Comparison of ENCODE assay signal across 1 cellular context in genomic region chr19:11374449-11375142, GRCh38.
TF ChIP-seq lines count a peak whose summit lies in the region.

Gene SWSAP1, plus strand, starts transcription at chr19:11374666. Its CDS starts 15 bp downstream, at chr19:11374681.

TF ChIP-seq in HEK293, 187 proteins besides CTCF, POLR2A, EP300 and RAD21 (continued from another document and continues in another):
- TF ChIP-seq PRDM1 (tag by site-specific recombination; IDR thresholded peaks at IDR 0.05) (no peak), KLF8 (tag by site-specific recombination; IDR thresholded peaks at IDR 0.05) (peak; percentile 82; the same call in 1 of the 2 replicates), ZFP37 (tag by site-specific recombination; IDR thresholded peaks at IDR 0.05) (no peak), EGR2 (tag by site-specific recombination; IDR thresholded peaks at IDR 0.05; ENCODE audit: low read depth) (no peak), ZNF214 (tag by site-specific recombination; IDR thresholded peaks at IDR 0.05; ENCODE audit: borderline replicate concordance) (no peak), ZIC2 (tag by site-specific recombination; IDR thresholded peaks at IDR 0.05) (0 out of 2 replicates have a peak, but pooled peaks have one; percentile 12), ZNF138 (tag by site-specific recombination; IDR thresholded peaks at IDR 0.05; ENCODE audit: borderline replicate concordance) (no peak), YY2 (tag by site-specific recombination; IDR thresholded peaks at IDR 0.05) (peak; percentile 84), ZNF280D (tag by site-specific recombination; IDR thresholded peaks at IDR 0.05) (no peak), ZNF311 (tag by site-specific recombination; IDR thresholded peaks at IDR 0.05; ENCODE audit: borderline replicate concordance) (no peak), ZXDB (tag by site-specific recombination; IDR thresholded peaks at IDR 0.05) (peak; percentile 99), ZNF221 (tag by site-specific recombination; IDR thresholded peaks at IDR 0.05; ENCODE audit: borderline replicate concordance) (no peak), ZNF132 (tag by site-specific recombination; IDR thresholded peaks at IDR 0.05; ENCODE audit: borderline replicate concordance) (no peak), ZNF549 (tag by site-specific recombination; IDR thresholded peaks at IDR 0.05) (no peak), KLF16 (tag by site-specific recombination; IDR thresholded peaks at IDR 0.05) (peak; percentile 31; the same call in 1 of the 2 replicates), BCL11B (tag by site-specific recombination; IDR thresholded peaks at IDR 0.05; ENCODE audit: low read depth) (no peak), PBX3 (CRISPR knock-in tag; IDR thresholded peaks at IDR 0.05) (no peak), ZNF530 (tag by site-specific recombination; IDR thresholded peaks at IDR 0.05; ENCODE audit: low read depth) (no peak), ZNF16 (tag by site-specific recombination; IDR thresholded peaks at IDR 0.05; ENCODE audit: low read depth) (no peak), ZNF677 (tag by site-specific recombination; IDR thresholded peaks at IDR 0.05) (no peak), ZNF2 (tag by site-specific recombination; IDR thresholded peaks at IDR 0.05) (peak; percentile 92; the same call in 1 of the 2 replicates), KLF10 (tag by site-specific recombination; IDR thresholded peaks at IDR 0.05) (peak; percentile 35; the same call in 1 of the 2 replicates), ZNF626 (tag by site-specific recombination; IDR thresholded peaks at IDR 0.05) (no peak), ZFP3 (tag by site-specific recombination; IDR thresholded peaks at IDR 0.05; ENCODE audit: low read depth) (no peak), ZNF433 (tag by site-specific recombination; IDR thresholded peaks at IDR 0.05; ENCODE audit: low read depth) (no peak), SETDB1 (IDR thresholded peaks at IDR 0.05; ENCODE audit: insufficient read length, low read length) (no peak), OVOL3 (tag by site-specific recombination; IDR thresholded peaks at IDR 0.05) (peak; percentile 66), ZNF621 (tag by site-specific recombination; IDR thresholded peaks at IDR 0.05) (no peak), HOXD13 (CRISPR knock-in tag; IDR thresholded peaks at IDR 0.05; ENCODE audit: borderline replicate concordance) (no peak), ZNF114 (tag by site-specific recombination; IDR thresholded peaks at IDR 0.05) (no peak), ZNF610 (tag by site-specific recombination; IDR thresholded peaks at IDR 0.05; ENCODE audit: borderline replicate concordance) (0 out of 2 replicates have a peak, but pooled peaks have one; percentile 30), ZNF510 (tag by site-specific recombination; IDR thresholded peaks at IDR 0.05; ENCODE audit: insufficient replicate concordance) (no peak), ZNF302 (tag by site-specific recombination; IDR thresholded peaks at IDR 0.05; ENCODE audit: low read depth) (no peak), ZNF629 (tag by site-specific recombination; IDR thresholded peaks at IDR 0.05) (peak; percentile 67), ZNF558 (tag by site-specific recombination; IDR thresholded peaks at IDR 0.05) (no peak; the same call in 1 of the 2 replicates), ZNF404 (tag by site-specific recombination; IDR thresholded peaks at IDR 0.05) (no peak), ZNF19 (tag by site-specific recombination; IDR thresholded peaks at IDR 0.05; ENCODE audit: low read depth) (no peak), ZNF513 (tag by site-specific recombination; IDR thresholded peaks at IDR 0.05) (no peak), ZSCAN30 (tag by site-specific recombination; IDR thresholded peaks at IDR 0.05) (peak; percentile 41), ZNF544 (tag by site-specific recombination; IDR thresholded peaks at IDR 0.05) (no peak), ZBTB17 (tag by site-specific recombination; IDR thresholded peaks at IDR 0.05) (peak; percentile 58), MYNN (tag by site-specific recombination; IDR thresholded peaks at IDR 0.05; ENCODE audit: borderline replicate concordance) (no peak), ZNF596 (tag by site-specific recombination; IDR thresholded peaks at IDR 0.05) (no peak)
- TF ChIP-seq, protein P1, sequence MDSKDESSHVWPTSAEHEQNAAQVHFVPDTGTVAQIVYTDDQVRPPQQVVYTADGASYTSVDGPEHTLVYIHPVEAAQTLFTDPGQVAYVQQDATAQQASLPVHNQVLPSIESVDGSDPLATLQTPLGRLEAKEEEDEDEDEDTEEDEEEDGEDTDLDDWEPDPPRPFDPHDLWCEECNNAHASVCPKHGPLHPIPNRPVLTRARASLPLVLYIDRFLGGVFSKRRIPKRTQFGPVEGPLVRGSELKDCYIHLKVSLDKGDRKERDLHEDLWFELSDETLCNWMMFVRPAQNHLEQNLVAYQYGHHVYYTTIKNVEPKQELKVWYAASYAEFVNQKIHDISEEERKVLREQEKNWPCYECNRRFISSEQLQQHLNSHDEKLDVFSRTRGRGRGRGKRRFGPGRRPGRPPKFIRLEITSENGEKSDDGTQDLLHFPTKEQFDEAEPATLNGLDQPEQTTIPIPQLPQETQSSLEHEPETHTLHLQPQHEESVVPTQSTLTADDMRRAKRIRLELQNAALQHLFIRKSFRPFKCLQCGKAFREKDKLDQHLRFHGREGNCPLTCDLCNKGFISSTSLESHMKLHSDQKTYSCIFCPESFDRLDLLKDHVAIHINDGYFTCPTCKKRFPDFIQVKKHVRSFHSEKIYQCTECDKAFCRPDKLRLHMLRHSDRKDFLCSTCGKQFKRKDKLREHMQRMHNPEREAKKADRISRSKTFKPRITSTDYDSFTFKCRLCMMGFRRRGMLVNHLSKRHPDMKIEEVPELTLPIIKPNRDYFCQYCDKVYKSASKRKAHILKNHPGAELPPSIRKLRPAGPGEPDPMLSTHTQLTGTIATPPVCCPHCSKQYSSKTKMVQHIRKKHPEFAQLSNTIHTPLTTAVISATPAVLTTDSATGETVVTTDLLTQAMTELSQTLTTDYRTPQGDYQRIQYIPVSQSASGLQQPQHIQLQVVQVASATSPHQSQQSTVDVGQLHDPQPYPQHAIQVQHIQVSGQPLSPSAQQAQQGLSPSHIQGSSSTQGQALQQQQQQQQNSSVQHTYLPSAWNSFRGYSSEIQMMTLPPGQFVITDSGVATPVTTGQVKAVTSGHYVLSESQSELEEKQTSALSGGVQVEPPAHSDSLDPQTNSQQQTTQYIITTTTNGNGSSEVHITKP (tag by site-specific recombination; IDR thresholded peaks at IDR 0.05): 0 out of 2 replicates have a peak, but pooled peaks have one; percentile 0
- TF ChIP-seq, protein P2, sequence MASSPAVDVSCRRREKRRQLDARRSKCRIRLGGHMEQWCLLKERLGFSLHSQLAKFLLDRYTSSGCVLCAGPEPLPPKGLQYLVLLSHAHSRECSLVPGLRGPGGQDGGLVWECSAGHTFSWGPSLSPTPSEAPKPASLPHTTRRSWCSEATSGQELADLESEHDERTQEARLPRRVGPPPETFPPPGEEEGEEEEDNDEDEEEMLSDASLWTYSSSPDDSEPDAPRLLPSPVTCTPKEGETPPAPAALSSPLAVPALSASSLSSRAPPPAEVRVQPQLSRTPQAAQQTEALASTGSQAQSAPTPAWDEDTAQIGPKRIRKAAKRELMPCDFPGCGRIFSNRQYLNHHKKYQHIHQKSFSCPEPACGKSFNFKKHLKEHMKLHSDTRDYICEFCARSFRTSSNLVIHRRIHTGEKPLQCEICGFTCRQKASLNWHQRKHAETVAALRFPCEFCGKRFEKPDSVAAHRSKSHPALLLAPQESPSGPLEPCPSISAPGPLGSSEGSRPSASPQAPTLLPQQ (tag by site-specific recombination; IDR thresholded peaks at IDR 0.05): peak; percentile 71
- TF ChIP-seq, protein P3, sequence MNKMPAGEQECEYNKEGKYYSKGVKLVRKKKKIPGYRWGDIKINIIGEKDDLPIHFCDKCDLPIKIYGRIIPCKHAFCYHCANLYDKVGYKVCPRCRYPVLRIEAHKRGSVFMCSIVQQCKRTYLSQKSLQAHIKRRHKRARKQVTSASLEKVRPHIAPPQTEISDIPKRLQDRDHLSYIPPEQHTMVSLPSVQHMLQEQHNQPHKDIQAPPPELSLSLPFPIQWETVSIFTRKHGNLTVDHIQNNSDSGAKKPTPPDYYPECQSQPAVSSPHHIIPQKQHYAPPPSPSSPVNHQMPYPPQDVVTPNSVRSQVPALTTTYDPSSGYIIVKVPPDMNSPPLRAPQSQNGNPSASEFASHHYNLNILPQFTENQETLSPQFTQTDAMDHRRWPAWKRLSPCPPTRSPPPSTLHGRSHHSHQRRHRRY (tag by site-specific recombination; IDR thresholded peaks at IDR 0.05): no peak
- TF ChIP-seq, protein P4, sequence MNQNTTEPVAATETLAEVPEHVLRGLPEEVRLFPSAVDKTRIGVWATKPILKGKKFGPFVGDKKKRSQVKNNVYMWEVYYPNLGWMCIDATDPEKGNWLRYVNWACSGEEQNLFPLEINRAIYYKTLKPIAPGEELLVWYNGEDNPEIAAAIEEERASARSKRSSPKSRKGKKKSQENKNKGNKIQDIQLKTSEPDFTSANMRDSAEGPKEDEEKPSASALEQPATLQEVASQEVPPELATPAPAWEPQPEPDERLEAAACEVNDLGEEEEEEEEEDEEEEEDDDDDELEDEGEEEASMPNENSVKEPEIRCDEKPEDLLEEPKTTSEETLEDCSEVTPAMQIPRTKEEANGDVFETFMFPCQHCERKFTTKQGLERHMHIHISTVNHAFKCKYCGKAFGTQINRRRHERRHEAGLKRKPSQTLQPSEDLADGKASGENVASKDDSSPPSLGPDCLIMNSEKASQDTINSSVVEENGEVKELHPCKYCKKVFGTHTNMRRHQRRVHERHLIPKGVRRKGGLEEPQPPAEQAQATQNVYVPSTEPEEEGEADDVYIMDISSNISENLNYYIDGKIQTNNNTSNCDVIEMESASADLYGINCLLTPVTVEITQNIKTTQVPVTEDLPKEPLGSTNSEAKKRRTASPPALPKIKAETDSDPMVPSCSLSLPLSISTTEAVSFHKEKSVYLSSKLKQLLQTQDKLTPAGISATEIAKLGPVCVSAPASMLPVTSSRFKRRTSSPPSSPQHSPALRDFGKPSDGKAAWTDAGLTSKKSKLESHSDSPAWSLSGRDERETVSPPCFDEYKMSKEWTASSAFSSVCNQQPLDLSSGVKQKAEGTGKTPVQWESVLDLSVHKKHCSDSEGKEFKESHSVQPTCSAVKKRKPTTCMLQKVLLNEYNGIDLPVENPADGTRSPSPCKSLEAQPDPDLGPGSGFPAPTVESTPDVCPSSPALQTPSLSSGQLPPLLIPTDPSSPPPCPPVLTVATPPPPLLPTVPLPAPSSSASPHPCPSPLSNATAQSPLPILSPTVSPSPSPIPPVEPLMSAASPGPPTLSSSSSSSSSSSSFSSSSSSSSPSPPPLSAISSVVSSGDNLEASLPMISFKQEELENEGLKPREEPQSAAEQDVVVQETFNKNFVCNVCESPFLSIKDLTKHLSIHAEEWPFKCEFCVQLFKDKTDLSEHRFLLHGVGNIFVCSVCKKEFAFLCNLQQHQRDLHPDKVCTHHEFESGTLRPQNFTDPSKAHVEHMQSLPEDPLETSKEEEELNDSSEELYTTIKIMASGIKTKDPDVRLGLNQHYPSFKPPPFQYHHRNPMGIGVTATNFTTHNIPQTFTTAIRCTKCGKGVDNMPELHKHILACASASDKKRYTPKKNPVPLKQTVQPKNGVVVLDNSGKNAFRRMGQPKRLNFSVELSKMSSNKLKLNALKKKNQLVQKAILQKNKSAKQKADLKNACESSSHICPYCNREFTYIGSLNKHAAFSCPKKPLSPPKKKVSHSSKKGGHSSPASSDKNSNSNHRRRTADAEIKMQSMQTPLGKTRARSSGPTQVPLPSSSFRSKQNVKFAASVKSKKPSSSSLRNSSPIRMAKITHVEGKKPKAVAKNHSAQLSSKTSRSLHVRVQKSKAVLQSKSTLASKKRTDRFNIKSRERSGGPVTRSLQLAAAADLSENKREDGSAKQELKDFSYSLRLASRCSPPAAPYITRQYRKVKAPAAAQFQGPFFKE (tag by site-specific recombination; IDR thresholded peaks at IDR 0.05; ENCODE audit: borderline replicate concordance): no peak
